In genomic region chr12:98503343-98503592, GRCh38 we compare ENCODE assay signal across 1 cellular context.
TF ChIP-seq lines count a peak whose summit lies in the region.

No MANE protein-coding gene starts in this region.

TF ChIP-seq in K562, 482 proteins besides CTCF, POLR2A, EP300 and RAD21 (continued from another document and continues in another):
- TF ChIP-seq ATF6 (CRISPR knock-in tag; IDR thresholded peaks at IDR 0.05) (no peak), ZNF184 (CRISPR knock-in tag; IDR thresholded peaks at IDR 0.05) (no peak), ZNF778 (CRISPR knock-in tag; IDR thresholded peaks at IDR 0.05) (no peak), DEAF1 (CRISPR knock-in tag; IDR thresholded peaks at IDR 0.05) (no peak), USF2 (CRISPR knock-in tag; IDR thresholded peaks at IDR 0.05) (no peak), KHSRP (IDR thresholded peaks at IDR 0.05) (no peak), RFX5 (IDR thresholded peaks at IDR 0.05; ENCODE audit: low read depth, low read length) (peak; percentile 77; the same call in 1 of the 2 replicates), FOXJ2 (tag; IDR thresholded peaks at IDR 0.05) (no peak), PTRF (tag; IDR thresholded peaks at IDR 0.05) (no peak), RERE (CRISPR knock-in tag; IDR thresholded peaks at IDR 0.05; ENCODE audit: borderline replicate concordance) (no peak), SAP30 (IDR thresholded peaks at IDR 0.05; ENCODE audit: borderline replicate concordance, insufficient read depth, low read depth, low read length, poor library complexity, severe bottlenecking) (no peak), ILK (tag; IDR thresholded peaks at IDR 0.05; ENCODE audit: borderline replicate concordance, low read depth) (no peak), ZNF512 (tag; IDR thresholded peaks at IDR 0.05) (no peak), CREBBP (IDR thresholded peaks at IDR 0.05; ENCODE audit: low read depth, low read length) (no peak), ARID1B (IDR thresholded peaks at IDR 0.05) (no peak), MEIS2 (IDR thresholded peaks at IDR 0.05; ENCODE audit: partially characterized antibody) (peak; percentile 40), MNT (conservative IDR thresholded peaks at IDR 0.05) (no peak), ZNF785 (CRISPR knock-in tag; IDR thresholded peaks at IDR 0.05) (no peak), ZFX (CRISPR knock-in tag; IDR thresholded peaks at IDR 0.05) (no peak), SRF (CRISPR knock-in tag; IDR thresholded peaks at IDR 0.05) (no peak), BDP1 (IDR thresholded peaks at IDR 0.05; ENCODE audit: insufficient read depth, insufficient read length) (peak; percentile 69), SMC3 (conservative IDR thresholded peaks at IDR 0.05; ENCODE audit: insufficient read depth, low read depth, low read length) (no peak)
- TF ChIP-seq, protein P1, sequence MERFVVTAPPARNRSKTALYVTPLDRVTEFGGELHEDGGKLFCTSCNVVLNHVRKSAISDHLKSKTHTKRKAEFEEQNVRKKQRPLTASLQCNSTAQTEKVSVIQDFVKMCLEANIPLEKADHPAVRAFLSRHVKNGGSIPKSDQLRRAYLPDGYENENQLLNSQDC (CRISPR knock-in tag; IDR thresholded peaks at IDR 0.05), result no peak
- TF ChIP-seq, protein P2, sequence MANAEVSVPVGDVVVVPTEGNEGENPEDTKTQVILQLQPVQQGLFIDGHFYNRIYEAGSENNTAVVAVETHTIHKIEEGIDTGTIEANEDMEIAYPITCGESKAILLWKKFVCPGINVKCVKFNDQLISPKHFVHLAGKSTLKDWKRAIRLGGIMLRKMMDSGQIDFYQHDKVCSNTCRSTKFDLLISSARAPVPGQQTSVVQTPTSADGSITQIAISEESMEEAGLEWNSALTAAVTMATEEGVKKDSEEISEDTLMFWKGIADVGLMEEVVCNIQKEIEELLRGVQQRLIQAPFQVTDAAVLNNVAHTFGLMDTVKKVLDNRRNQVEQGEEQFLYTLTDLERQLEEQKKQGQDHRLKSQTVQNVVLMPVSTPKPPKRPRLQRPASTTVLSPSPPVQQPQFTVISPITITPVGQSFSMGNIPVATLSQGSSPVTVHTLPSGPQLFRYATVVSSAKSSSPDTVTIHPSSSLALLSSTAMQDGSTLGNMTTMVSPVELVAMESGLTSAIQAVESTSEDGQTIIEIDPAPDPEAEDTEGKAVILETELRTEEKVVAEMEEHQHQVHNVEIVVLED (CRISPR knock-in tag; IDR thresholded peaks at IDR 0.05), result no peak
- TF ChIP-seq, protein P3, sequence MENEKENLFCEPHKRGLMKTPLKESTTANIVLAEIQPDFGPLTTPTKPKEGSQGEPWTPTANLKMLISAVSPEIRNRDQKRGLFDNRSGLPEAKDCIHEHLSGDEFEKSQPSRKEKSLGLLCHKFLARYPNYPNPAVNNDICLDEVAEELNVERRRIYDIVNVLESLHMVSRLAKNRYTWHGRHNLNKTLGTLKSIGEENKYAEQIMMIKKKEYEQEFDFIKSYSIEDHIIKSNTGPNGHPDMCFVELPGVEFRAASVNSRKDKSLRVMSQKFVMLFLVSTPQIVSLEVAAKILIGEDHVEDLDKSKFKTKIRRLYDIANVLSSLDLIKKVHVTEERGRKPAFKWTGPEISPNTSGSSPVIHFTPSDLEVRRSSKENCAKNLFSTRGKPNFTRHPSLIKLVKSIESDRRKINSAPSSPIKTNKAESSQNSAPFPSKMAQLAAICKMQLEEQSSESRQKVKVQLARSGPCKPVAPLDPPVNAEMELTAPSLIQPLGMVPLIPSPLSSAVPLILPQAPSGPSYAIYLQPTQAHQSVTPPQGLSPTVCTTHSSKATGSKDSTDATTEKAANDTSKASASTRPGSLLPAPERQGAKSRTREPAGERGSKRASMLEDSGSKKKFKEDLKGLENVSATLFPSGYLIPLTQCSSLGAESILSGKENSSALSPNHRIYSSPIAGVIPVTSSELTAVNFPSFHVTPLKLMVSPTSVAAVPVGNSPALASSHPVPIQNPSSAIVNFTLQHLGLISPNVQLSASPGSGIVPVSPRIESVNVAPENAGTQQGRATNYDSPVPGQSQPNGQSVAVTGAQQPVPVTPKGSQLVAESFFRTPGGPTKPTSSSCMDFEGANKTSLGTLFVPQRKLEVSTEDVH (IDR thresholded peaks at IDR 0.05; ENCODE audit: low read depth, partially characterized antibody), result no peak
- TF ChIP-seq, protein P4, sequence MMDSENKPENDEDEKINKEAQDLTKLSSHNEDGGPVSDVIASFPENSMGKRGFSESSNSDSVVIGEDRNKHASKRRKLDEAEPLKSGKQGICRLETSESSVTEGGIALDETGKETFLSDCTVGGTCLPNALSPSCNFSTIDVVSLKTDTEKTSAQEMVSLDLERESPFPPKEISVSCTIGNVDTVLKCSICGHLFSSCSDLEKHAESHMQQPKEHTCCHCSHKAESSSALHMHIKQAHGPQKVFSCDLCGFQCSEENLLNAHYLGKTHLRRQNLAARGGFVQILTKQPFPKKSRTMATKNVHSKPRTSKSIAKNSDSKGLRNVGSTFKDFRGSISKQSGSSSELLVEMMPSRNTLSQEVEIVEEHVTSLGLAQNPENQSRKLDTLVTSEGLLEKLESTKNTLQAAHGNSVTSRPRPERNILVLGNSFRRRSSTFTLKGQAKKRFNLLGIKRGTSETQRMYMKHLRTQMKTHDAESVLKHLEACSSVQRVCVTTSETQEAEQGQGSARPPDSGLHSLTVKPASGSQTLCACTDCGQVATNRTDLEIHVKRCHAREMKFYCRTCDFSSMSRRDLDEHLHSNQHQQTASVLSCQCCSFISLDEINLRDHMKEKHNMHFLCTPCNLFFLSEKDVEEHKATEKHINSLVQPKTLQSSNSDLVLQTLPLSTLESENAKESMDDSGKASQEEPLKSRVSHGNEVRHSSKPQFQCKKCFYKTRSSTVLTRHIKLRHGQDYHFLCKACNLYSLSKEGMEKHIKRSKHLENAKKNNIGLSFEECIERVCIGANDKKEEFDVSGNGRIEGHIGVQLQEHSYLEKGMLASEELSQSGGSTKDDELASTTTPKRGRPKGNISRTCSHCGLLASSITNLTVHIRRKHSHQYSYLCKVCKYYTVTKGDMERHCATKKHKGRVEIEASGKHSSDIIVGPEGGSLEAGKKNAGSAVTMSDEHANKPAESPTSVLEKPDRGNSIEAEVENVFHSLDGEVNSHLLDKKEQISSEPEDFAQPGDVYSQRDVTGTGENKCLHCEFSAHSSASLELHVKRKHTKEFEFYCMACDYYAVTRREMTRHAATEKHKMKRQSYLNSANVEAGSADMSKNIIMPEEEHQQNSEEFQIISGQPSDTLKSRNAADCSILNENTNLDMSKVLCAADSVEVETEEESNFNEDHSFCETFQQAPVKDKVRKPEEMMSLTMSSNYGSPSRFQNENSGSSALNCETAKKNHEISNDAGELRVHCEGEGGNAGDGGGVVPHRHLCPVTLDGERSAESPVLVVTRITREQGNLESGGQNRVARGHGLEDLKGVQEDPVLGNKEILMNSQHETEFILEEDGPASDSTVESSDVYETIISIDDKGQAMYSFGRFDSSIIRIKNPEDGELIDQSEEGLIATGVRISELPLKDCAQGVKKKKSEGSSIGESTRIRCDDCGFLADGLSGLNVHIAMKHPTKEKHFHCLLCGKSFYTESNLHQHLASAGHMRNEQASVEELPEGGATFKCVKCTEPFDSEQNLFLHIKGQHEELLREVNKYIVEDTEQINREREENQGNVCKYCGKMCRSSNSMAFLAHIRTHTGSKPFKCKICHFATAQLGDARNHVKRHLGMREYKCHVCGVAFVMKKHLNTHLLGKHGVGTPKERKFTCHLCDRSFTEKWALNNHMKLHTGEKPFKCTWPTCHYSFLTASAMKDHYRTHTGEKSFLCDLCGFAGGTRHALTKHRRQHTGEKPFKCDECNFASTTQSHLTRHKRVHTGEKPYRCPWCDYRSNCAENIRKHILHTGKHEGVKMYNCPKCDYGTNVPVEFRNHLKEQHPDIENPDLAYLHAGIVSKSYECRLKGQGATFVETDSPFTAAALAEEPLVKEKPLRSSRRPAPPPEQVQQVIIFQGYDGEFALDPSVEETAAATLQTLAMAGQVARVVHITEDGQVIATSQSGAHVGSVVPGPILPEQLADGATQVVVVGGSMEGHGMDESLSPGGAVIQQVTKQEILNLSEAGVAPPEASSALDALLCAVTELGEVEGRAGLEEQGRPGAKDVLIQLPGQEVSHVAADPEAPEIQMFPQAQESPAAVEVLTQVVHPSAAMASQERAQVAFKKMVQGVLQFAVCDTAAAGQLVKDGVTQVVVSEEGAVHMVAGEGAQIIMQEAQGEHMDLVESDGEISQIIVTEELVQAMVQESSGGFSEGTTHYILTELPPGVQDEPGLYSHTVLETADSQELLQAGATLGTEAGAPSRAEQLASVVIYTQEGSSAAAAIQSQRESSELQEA (IDR thresholded peaks at IDR 0.05; ENCODE audit: low read depth), result peak; percentile 85
